ENCODE assay signal across 8 cellular contexts in genomic region chr10:73253226-73253557, GRCh38. TPM values are rescaled to one million over a fixed set of nuclear protein-coding genes. Genes with fewer than 3 reads are reported as not detected.
DNase-seq lines count a peak whose midpoint lies in the region; ATAC-seq and TF ChIP-seq lines count a peak whose summit lies in the region.

No MANE protein-coding gene starts in this region.

- H3K27ac Mint-ChIP-seq in activated naive CD4-positive, alpha-beta T cell treated with anti-CD3 and anti-CD28 coated beads, Interleukin-2, amount 10 ng/mL, durations not matched to agents 7 days and 5 days, result peak overlapping the region; percentile 93
- H3K27ac Mint-ChIP-seq in endodermal cell, result peak overlapping the region; percentile 99

- TF ChIP-seq CTCF in endodermal cell (conservative IDR thresholded peaks at IDR 0.05), result peak; percentile 26

- no peak for ATAC-seq in GM18861 (IDR thresholded peaks at IDR 0.05; ENCODE audit: unreplicated experiment)
- no peak for ATAC-seq in HG03521 (IDR thresholded peaks at IDR 0.05; ENCODE audit: unreplicated experiment)
- no peak for ATAC-seq in HG03045 (IDR thresholded peaks at IDR 0.05; ENCODE audit: unreplicated experiment)

- no peaks in the 10 kb centered on the region for H3K9me3 Mint-ChIP-seq in activated naive CD4-positive, alpha-beta T cell treated with anti-CD3 and anti-CD28 coated beads, Interleukin-2, amount 10 ng/mL, durations not matched to agents 7 days and 5 days
- peaks cover 10% of the 10 kb centered on the region for H3K9me3 Mint-ChIP-seq in endodermal cell

- H3K4me1 ChIP-seq in endodermal cell (ENCODE audit: control insufficient read depth, insufficient read depth, low read length) (peaks cover 3% of the 10 kb centered on the region), neuron (ENCODE audit: insufficient read depth, low read length) (peaks cover 22% of the 10 kb centered on the region)

- WGBS in endodermal cell (ENCODE audit: insufficient coverage in 1 of 2, insufficient read length in 1 of 2), 2 experiments, result 0 to 4% methylated on average over 3 to 4 of the region's 4 CpGs

- H3K4me3 ChIP-seq in endodermal cell (ENCODE audit: low read length) (peak overlapping the region; percentile 99), neuron (ENCODE audit: low read length) (peak overlapping the region; percentile 91)

- peaks cover 10% of the 10 kb centered on the region for H3K9me3 ChIP-seq in endodermal cell (ENCODE audit: control insufficient read depth, low read length)
- H3K9me3 ChIP-seq in neuron (ENCODE audit: low read length), result no peaks in the 10 kb centered on the region

- no peaks in the 10 kb centered on the region for H3K27me3 ChIP-seq in endodermal cell (ENCODE audit: control insufficient read depth, insufficient read depth, low read length, poor library complexity, severe bottlenecking)
- no peaks in the 10 kb centered on the region for H3K27me3 ChIP-seq in neuron (ENCODE audit: insufficient read depth, low read length)

- CTCF ChIA-PET in activated naive CD4-positive, alpha-beta T cell treated with anti-CD3 and anti-CD28 coated beads, Interleukin-2, amount 10 ng/mL, durations not matched to agents 7 days and 5 days (lab: Charles Lee), result interaction anchor here (2.8 kb wide), 1 partner anchor 10 kb away, joined by 13 read pairs; no protein-coding TSS in a partner anchor

- H3K9ac ChIP-seq in endodermal cell (ENCODE audit: extremely low read depth, low read length, poor library complexity, severe bottlenecking), result peak overlapping the region; percentile 88

- no peaks in the 10 kb centered on the region for H3K27me3 Mint-ChIP-seq in activated naive CD4-positive, alpha-beta T cell treated with anti-CD3 and anti-CD28 coated beads, Interleukin-2, amount 10 ng/mL, durations not matched to agents 7 days and 5 days
- H3K27me3 Mint-ChIP-seq in endodermal cell (ENCODE audit: insufficient read depth), result no peaks in the 10 kb centered on the region

- H3K27ac ChIP-seq in endodermal cell (ENCODE audit: low read depth, low read length), result peak overlapping the region; percentile 71

- H2AFZ ChIP-seq in neuron (ENCODE audit: low read depth, low read length), result peak overlapping the region; percentile 39

- H3K36me3 ChIP-seq in endodermal cell (ENCODE audit: control insufficient read depth, insufficient read depth, low read length) (peaks cover 25% of the 10 kb centered on the region), neuron (ENCODE audit: insufficient read depth, low read length) (peaks cover 14% of the 10 kb centered on the region)

- peaks cover 51% of the 10 kb centered on the region for H3K4me1 Mint-ChIP-seq in activated naive CD4-positive, alpha-beta T cell treated with anti-CD3 and anti-CD28 coated beads, Interleukin-2, amount 10 ng/mL, durations not matched to agents 7 days and 5 days
- peaks cover 9% of the 10 kb centered on the region for H3K4me1 Mint-ChIP-seq in endodermal cell

- DNase-seq in activated naive CD4-positive, alpha-beta T cell treated with anti-CD3 and anti-CD28 coated beads, Interleukin-2, amount 10 ng/mL, durations not matched to agents 7 days and 5 days, result no peak
- DNase-seq in activated naive CD4-positive, alpha-beta T cell treated with anti-CD3 and anti-CD28 coated beads, Interleukin-2, amount 50 U/mL, for 16 hours, result no peak
- DNase-seq in OCI-M1 (lab: John Stamatoyannopoulos, UW), result peak; percentile 71
- DNase-seq in endodermal cell, result no peak

- peak overlapping the region; percentile 99 for H3K4me3 Mint-ChIP-seq in activated naive CD4-positive, alpha-beta T cell treated with anti-CD3 and anti-CD28 coated beads, Interleukin-2, amount 10 ng/mL, durations not matched to agents 7 days and 5 days
- H3K4me3 Mint-ChIP-seq in endodermal cell, result peak overlapping the region; percentile 92

- H3K36me3 Mint-ChIP-seq in activated naive CD4-positive, alpha-beta T cell treated with anti-CD3 and anti-CD28 coated beads, Interleukin-2, amount 10 ng/mL, durations not matched to agents 7 days and 5 days, result peaks cover 34% of the 10 kb centered on the region
- H3K36me3 Mint-ChIP-seq in endodermal cell (ENCODE audit: low read depth), result peaks cover 15% of the 10 kb centered on the region

RNA-seq across cellular contexts. Expression of gene MRPS16, which starts 0.7 kb away (rescaled TPM):
- 100 to 1,000 TPM in 1 of 2 donors, 10 to 100 TPM in 1; 100.0 to 104 TPM for total RNA-seq in endodermal cell
- polyA plus RNA-seq in endodermal cell (2013, experiment 1 of 2), result 96.6 TPM
- polyA plus RNA-seq in endodermal cell (2013, experiment 2 of 2), result 99.0 TPM

RNA-seq across cellular contexts. Expression of gene DNAJC9, which starts 6.1 kb away (rescaled TPM):
- 10 to 100 TPM; 33.3 to 37.1 TPM for total RNA-seq in endodermal cell
- 38.7 TPM for polyA plus RNA-seq in endodermal cell (2013, experiment 1 of 2)
- 39.2 TPM for polyA plus RNA-seq in endodermal cell (2013, experiment 2 of 2)
